In genomic region chr3:172701056-172701455, GRCh38 we compare ENCODE assay signal across 1 cellular context.
TF ChIP-seq lines count a peak whose summit lies in the region.

No MANE protein-coding gene starts in this region.

TF ChIP-seq in HEK293, 187 proteins besides CTCF, POLR2A, EP300 and RAD21 (continued from another document):
- TF ChIP-seq PRDM10 (tag by site-specific recombination; IDR thresholded peaks at IDR 0.05), result peak; percentile 55; the same call in 1 of the 2 replicates
- no peak for TF ChIP-seq BCL11B (tag by site-specific recombination; IDR thresholded peaks at IDR 0.05; ENCODE audit: low read depth)
